In genomic region chr10:97138777-97139317, GRCh38 we compare ENCODE assay signal across 1 cellular context.
TF ChIP-seq lines count a peak whose summit lies in the region.

No MANE protein-coding gene starts in this region.

TF ChIP-seq in HepG2, 621 proteins besides CTCF, POLR2A, EP300 and RAD21 (continued from another document):
- TF ChIP-seq ZBTB40 (IDR thresholded peaks at IDR 0.05): no peak
- no peak for TF ChIP-seq ZBTB40 (CRISPR knock-in tag; IDR thresholded peaks at IDR 0.05)
- no peak for TF ChIP-seq NRL (CRISPR knock-in tag; IDR thresholded peaks at IDR 0.05; ENCODE audit: borderline replicate concordance)
- no peak for TF ChIP-seq PTBP1 (IDR thresholded peaks at IDR 0.05; ENCODE audit: low read depth, low read length, poor library complexity, severe bottlenecking)
- no peak for TF ChIP-seq ZNF460 (CRISPR knock-in tag; IDR thresholded peaks at IDR 0.05; ENCODE audit: borderline replicate concordance)
- TF ChIP-seq HINFP (CRISPR knock-in tag; IDR thresholded peaks at IDR 0.05; ENCODE audit: low read depth): no peak
- TF ChIP-seq NFIB (CRISPR knock-in tag; IDR thresholded peaks at IDR 0.05; ENCODE audit: borderline replicate concordance): no peak
- no peak for TF ChIP-seq ZNF576 (CRISPR knock-in tag; IDR thresholded peaks at IDR 0.05)
- TF ChIP-seq CERS6 (CRISPR knock-in tag; IDR thresholded peaks at IDR 0.05): no peak
- no peak for TF ChIP-seq ZSCAN20 (CRISPR knock-in tag; IDR thresholded peaks at IDR 0.05; ENCODE audit: borderline replicate concordance)
- no peak for TF ChIP-seq BHLHE40 (IDR thresholded peaks at IDR 0.05; ENCODE audit: low read length)
- no peak for TF ChIP-seq ZNF607 (CRISPR knock-in tag; IDR thresholded peaks at IDR 0.05; ENCODE audit: borderline replicate concordance)
- TF ChIP-seq NCOR1 (IDR thresholded peaks at IDR 0.05; ENCODE audit: borderline replicate concordance, low read length): no peak
